Comparison of ENCODE assay signal across 1 cellular context in the genomic region with DNA sequence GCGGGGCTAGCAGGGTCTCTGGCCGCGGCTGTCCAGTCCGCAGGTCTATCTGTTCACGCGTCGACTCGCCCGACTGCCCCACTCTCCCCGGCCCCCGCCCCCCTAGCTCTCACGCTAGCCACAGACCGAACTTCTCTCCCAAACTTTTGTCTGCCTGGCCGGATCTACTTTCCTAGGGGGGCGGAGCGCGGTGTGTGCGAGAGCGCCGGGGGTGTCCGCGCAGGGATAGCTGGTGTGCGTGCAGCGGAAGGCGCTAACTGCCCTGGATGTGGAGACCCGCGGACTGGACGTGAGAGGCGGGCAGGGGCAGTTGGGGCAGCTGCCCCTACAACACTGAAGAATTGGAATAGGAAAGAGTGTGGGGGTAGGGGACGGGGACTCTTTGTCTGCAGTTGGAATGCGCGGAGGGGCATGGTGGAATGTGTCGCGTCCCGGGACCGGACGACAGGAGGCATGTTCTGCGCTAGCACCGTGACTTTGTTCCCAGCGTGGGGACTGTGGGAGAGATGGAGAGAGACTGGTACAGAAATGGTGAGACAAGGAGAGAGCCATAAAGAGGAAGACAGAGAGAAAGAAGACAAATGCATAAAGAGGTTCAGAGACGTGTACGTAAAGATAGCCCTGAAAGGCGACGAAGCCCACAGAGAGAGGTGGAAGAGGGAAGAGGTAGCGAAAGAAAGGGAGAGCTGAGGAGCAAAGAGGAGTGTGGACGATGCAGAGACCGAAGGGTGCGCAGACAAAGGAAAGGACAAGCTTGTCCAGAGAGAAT.
A peak's percentile ranks its signal among the peaks of the same experiment; 100 is the strongest.
TF ChIP-seq lines count a peak whose summit lies in the region.

A gene (minus strand): TSS at position 75 of the 769 bp plus-strand sequence. CDS start 285 bp downstream, outside the sequence.

TF ChIP-seq in HepG2, 621 proteins besides CTCF, POLR2A, EP300 and RAD21 (continued from another document and continues in another):
- TF ChIP-seq, protein P1, sequence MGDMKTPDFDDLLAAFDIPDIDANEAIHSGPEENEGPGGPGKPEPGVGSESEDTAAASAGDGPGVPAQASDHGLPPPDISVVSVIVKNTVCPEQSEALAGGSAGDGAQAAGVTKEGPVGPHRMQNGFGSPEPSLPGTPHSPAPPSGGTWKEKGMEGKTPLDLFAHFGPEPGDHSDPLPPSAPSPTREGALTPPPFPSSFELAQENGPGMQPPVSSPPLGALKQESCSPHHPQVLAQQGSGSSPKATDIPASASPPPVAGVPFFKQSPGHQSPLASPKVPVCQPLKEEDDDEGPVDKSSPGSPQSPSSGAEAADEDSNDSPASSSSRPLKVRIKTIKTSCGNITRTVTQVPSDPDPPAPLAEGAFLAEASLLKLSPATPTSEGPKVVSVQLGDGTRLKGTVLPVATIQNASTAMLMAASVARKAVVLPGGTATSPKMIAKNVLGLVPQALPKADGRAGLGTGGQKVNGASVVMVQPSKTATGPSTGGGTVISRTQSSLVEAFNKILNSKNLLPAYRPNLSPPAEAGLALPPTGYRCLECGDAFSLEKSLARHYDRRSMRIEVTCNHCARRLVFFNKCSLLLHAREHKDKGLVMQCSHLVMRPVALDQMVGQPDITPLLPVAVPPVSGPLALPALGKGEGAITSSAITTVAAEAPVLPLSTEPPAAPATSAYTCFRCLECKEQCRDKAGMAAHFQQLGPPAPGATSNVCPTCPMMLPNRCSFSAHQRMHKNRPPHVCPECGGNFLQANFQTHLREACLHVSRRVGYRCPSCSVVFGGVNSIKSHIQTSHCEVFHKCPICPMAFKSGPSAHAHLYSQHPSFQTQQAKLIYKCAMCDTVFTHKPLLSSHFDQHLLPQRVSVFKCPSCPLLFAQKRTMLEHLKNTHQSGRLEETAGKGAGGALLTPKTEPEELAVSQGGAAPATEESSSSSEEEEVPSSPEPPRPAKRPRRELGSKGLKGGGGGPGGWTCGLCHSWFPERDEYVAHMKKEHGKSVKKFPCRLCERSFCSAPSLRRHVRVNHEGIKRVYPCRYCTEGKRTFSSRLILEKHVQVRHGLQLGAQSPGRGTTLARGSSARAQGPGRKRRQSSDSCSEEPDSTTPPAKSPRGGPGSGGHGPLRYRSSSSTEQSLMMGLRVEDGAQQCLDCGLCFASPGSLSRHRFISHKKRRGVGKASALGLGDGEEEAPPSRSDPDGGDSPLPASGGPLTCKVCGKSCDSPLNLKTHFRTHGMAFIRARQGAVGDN (CRISPR knock-in tag; IDR thresholded peaks at IDR 0.05), result peak; percentile 99
- TF ChIP-seq RARA (CRISPR knock-in tag; IDR thresholded peaks at IDR 0.05), result peak; percentile 77
- no peak for TF ChIP-seq ZC3H13 (CRISPR knock-in tag; IDR thresholded peaks at IDR 0.05)
- TF ChIP-seq, protein P2, sequence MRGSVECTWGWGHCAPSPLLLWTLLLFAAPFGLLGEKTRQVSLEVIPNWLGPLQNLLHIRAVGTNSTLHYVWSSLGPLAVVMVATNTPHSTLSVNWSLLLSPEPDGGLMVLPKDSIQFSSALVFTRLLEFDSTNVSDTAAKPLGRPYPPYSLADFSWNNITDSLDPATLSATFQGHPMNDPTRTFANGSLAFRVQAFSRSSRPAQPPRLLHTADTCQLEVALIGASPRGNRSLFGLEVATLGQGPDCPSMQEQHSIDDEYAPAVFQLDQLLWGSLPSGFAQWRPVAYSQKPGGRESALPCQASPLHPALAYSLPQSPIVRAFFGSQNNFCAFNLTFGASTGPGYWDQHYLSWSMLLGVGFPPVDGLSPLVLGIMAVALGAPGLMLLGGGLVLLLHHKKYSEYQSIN (CRISPR knock-in tag; IDR thresholded peaks at IDR 0.05; ENCODE audit: borderline replicate concordance), result no peak
- TF ChIP-seq CCAR2 (optimal IDR thresholded peaks at IDR 0.05; ENCODE audit: low read depth, low read length), result peak; percentile 98
- TF ChIP-seq KDM6A (CRISPR knock-in tag; IDR thresholded peaks at IDR 0.05; ENCODE audit: low read depth), result peak; percentile 45; the same call in 1 of the 2 replicates
- peak; percentile 89; the same call in 1 of the 2 replicates for TF ChIP-seq ZNF383 (CRISPR knock-in tag; IDR thresholded peaks at IDR 0.05; ENCODE audit: borderline replicate concordance)
- TF ChIP-seq CEBPB (IDR thresholded peaks at IDR 0.05; ENCODE audit: borderline replicate concordance, low read depth, low read length), result no peak
- TF ChIP-seq FOXK2 (IDR thresholded peaks at IDR 0.05), result no peak; the same call in 1 of the 2 replicates
- TF ChIP-seq, protein P3, sequence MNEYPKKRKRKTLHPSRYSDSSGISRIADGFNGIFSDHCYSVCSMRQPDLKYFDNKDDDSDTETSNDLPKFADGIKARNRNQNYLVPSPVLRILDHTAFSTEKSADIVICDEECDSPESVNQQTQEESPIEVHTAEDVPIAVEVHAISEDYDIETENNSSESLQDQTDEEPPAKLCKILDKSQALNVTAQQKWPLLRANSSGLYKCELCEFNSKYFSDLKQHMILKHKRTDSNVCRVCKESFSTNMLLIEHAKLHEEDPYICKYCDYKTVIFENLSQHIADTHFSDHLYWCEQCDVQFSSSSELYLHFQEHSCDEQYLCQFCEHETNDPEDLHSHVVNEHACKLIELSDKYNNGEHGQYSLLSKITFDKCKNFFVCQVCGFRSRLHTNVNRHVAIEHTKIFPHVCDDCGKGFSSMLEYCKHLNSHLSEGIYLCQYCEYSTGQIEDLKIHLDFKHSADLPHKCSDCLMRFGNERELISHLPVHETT (CRISPR knock-in tag; conservative IDR thresholded peaks at IDR 0.05), result peak; percentile 74; the same call in 1 of the 2 replicates
- TF ChIP-seq KMT2A (CRISPR knock-in tag; IDR thresholded peaks at IDR 0.05), result no peak
- TF ChIP-seq, protein P4, sequence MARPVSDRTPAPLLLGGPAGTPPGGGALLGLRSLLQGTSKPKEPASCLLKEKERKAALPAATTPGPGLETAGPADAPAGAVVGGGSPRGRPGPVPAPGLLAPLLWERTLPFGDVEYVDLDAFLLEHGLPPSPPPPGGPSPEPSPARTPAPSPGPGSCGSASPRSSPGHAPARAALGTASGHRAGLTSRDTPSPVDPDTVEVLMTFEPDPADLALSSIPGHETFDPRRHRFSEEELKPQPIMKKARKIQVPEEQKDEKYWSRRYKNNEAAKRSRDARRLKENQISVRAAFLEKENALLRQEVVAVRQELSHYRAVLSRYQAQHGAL (CRISPR knock-in tag; IDR thresholded peaks at IDR 0.05; ENCODE audit: not compliant biosample characterization), result no peak
- peak; percentile 77 for TF ChIP-seq FOXA3 (CRISPR knock-in tag; IDR thresholded peaks at IDR 0.05)
- TF ChIP-seq ZSCAN9 (CRISPR knock-in tag; IDR thresholded peaks at IDR 0.05; ENCODE audit: borderline replicate concordance), result peak; percentile 94
- no peak for TF ChIP-seq NPAS2 (CRISPR knock-in tag; IDR thresholded peaks at IDR 0.05; ENCODE audit: borderline replicate concordance)
- no peak for TF ChIP-seq ZNF431 (CRISPR knock-in tag; IDR thresholded peaks at IDR 0.05; ENCODE audit: borderline replicate concordance, low read depth)
- TF ChIP-seq ZZZ3 (CRISPR knock-in tag; IDR thresholded peaks at IDR 0.05; ENCODE audit: borderline replicate concordance), result peak; percentile 92; the same call in 1 of the 2 replicates
- TF ChIP-seq U2AF1 (optimal IDR thresholded peaks at IDR 0.05; ENCODE audit: low read depth, low read length), result peak; percentile 95
- TF ChIP-seq ZNF530 (CRISPR knock-in tag; IDR thresholded peaks at IDR 0.05; ENCODE audit: low read depth), result no peak
- no peak for TF ChIP-seq ARNT (IDR thresholded peaks at IDR 0.05)
- TF ChIP-seq, protein P5, sequence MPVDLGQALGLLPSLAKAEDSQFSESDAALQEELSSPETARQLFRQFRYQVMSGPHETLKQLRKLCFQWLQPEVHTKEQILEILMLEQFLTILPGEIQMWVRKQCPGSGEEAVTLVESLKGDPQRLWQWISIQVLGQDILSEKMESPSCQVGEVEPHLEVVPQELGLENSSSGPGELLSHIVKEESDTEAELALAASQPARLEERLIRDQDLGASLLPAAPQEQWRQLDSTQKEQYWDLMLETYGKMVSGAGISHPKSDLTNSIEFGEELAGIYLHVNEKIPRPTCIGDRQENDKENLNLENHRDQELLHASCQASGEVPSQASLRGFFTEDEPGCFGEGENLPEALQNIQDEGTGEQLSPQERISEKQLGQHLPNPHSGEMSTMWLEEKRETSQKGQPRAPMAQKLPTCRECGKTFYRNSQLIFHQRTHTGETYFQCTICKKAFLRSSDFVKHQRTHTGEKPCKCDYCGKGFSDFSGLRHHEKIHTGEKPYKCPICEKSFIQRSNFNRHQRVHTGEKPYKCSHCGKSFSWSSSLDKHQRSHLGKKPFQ (CRISPR knock-in tag; IDR thresholded peaks at IDR 0.05; ENCODE audit: insufficient replicate concordance), result no peak
- TF ChIP-seq ZNF569 (CRISPR knock-in tag; IDR thresholded peaks at IDR 0.05; ENCODE audit: borderline replicate concordance), result no peak
- no peak for TF ChIP-seq ZNF879 (CRISPR knock-in tag; IDR thresholded peaks at IDR 0.05)
- no peak for TF ChIP-seq RFXANK (CRISPR knock-in tag; IDR thresholded peaks at IDR 0.05)
- TF ChIP-seq FOSL2 (CRISPR knock-in tag; IDR thresholded peaks at IDR 0.05), result peak; percentile 80
- no peak; the same call in 1 of the 2 replicates for TF ChIP-seq ZNF674 (CRISPR knock-in tag; IDR thresholded peaks at IDR 0.05; ENCODE audit: low read depth)
- no peak; the same call in none of the 2 replicates for TF ChIP-seq CHCHD3 (CRISPR knock-in tag; IDR thresholded peaks at IDR 0.05)
- TF ChIP-seq RARG (CRISPR knock-in tag; IDR thresholded peaks at IDR 0.05; ENCODE audit: low read depth), result no peak; the same call in 1 of the 2 replicates
- TF ChIP-seq, protein P6, sequence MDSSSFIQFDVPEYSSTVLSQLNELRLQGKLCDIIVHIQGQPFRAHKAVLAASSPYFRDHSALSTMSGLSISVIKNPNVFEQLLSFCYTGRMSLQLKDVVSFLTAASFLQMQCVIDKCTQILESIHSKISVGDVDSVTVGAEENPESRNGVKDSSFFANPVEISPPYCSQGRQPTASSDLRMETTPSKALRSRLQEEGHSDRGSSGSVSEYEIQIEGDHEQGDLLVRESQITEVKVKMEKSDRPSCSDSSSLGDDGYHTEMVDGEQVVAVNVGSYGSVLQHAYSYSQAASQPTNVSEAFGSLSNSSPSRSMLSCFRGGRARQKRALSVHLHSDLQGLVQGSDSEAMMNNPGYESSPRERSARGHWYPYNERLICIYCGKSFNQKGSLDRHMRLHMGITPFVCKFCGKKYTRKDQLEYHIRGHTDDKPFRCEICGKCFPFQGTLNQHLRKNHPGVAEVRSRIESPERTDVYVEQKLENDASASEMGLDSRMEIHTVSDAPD (CRISPR knock-in tag; IDR thresholded peaks at IDR 0.05), result no peak
- TF ChIP-seq FOXC1 (CRISPR knock-in tag; IDR thresholded peaks at IDR 0.05; ENCODE audit: borderline replicate concordance), result no peak
- TF ChIP-seq DNMT1 (CRISPR knock-in tag; IDR thresholded peaks at IDR 0.05), result peak; percentile 99
- TF ChIP-seq, protein P7, sequence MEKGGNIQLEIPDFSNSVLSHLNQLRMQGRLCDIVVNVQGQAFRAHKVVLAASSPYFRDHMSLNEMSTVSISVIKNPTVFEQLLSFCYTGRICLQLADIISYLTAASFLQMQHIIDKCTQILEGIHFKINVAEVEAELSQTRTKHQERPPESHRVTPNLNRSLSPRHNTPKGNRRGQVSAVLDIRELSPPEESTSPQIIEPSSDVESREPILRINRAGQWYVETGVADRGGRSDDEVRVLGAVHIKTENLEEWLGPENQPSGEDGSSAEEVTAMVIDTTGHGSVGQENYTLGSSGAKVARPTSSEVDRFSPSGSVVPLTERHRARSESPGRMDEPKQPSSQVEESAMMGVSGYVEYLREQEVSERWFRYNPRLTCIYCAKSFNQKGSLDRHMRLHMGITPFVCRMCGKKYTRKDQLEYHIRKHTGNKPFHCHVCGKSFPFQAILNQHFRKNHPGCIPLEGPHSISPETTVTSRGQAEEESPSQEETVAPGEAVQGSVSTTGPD (CRISPR knock-in tag; IDR thresholded peaks at IDR 0.05), result no peak
- peak; percentile 96 for TF ChIP-seq U2AF2 (IDR thresholded peaks at IDR 0.05; ENCODE audit: low read depth, low read length)
- TF ChIP-seq, protein P8, sequence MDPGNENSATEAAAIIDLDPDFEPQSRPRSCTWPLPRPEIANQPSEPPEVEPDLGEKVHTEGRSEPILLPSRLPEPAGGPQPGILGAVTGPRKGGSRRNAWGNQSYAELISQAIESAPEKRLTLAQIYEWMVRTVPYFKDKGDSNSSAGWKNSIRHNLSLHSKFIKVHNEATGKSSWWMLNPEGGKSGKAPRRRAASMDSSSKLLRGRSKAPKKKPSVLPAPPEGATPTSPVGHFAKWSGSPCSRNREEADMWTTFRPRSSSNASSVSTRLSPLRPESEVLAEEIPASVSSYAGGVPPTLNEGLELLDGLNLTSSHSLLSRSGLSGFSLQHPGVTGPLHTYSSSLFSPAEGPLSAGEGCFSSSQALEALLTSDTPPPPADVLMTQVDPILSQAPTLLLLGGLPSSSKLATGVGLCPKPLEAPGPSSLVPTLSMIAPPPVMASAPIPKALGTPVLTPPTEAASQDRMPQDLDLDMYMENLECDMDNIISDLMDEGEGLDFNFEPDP (CRISPR knock-in tag; conservative IDR thresholded peaks at IDR 0.05), result no peak
- TF ChIP-seq, protein P9, sequence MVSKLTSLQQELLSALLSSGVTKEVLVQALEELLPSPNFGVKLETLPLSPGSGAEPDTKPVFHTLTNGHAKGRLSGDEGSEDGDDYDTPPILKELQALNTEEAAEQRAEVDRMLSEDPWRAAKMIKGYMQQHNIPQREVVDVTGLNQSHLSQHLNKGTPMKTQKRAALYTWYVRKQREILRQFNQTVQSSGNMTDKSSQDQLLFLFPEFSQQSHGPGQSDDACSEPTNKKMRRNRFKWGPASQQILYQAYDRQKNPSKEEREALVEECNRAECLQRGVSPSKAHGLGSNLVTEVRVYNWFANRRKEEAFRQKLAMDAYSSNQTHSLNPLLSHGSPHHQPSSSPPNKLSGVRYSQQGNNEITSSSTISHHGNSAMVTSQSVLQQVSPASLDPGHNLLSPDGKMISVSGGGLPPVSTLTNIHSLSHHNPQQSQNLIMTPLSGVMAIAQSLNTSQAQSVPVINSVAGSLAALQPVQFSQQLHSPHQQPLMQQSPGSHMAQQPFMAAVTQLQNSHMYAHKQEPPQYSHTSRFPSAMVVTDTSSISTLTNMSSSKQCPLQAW (CRISPR knock-in tag; IDR thresholded peaks at IDR 0.05), result no peak
- TF ChIP-seq, protein P10, sequence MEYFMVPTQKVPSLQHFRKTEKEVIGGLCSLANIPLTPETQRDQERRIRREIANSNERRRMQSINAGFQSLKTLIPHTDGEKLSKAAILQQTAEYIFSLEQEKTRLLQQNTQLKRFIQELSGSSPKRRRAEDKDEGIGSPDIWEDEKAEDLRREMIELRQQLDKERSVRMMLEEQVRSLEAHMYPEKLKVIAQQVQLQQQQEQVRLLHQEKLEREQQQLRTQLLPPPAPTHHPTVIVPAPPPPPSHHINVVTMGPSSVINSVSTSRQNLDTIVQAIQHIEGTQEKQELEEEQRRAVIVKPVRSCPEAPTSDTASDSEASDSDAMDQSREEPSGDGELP (IDR thresholded peaks at IDR 0.05; ENCODE audit: borderline replicate concordance, low read depth), result peak; percentile 86; the same call in 1 of the 2 replicates
- TF ChIP-seq ZNF326 (CRISPR knock-in tag; IDR thresholded peaks at IDR 0.05; ENCODE audit: borderline replicate concordance), result peak; percentile 56; the same call in 1 of the 2 replicates
- TF ChIP-seq, protein P11, sequence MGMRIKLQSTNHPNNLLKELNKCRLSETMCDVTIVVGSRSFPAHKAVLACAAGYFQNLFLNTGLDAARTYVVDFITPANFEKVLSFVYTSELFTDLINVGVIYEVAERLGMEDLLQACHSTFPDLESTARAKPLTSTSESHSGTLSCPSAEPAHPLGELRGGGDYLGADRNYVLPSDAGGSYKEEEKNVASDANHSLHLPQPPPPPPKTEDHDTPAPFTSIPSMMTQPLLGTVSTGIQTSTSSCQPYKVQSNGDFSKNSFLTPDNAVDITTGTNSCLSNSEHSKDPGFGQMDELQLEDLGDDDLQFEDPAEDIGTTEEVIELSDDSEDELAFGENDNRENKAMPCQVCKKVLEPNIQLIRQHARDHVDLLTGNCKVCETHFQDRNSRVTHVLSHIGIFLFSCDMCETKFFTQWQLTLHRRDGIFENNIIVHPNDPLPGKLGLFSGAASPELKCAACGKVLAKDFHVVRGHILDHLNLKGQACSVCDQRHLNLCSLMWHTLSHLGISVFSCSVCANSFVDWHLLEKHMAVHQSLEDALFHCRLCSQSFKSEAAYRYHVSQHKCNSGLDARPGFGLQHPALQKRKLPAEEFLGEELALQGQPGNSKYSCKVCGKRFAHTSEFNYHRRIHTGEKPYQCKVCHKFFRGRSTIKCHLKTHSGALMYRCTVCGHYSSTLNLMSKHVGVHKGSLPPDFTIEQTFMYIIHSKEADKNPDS (CRISPR knock-in tag; IDR thresholded peaks at IDR 0.05), result no peak
